8 cellular contexts compared by ENCODE assay signal in genomic region chr16:56989988-56990387, GRCh38. TPM values are rescaled to one million over a fixed set of nuclear protein-coding genes. Genes with fewer than 3 reads are reported as not detected.
DNase-seq lines count a peak whose midpoint lies in the region; ATAC-seq and TF ChIP-seq lines count a peak whose summit lies in the region.

No MANE protein-coding gene starts in this region.

- H3K4me1 Mint-ChIP-seq in progenitor cell of endocrine pancreas (ENCODE audit: low read depth), result no peaks in the 10 kb centered on the region

- H3K4me1 ChIP-seq in DND-41 (ENCODE audit: insufficient read depth, low read length), result peaks cover 18% of the 10 kb centered on the region
- H3K4me1 ChIP-seq in SJCRH30, result 0 out of 2 replicates have a peak, but pooled peaks cover 6% of the 10 kb centered on the region
- H3K4me1 ChIP-seq in esophagus muscularis mucosa, result peaks cover 39 to 62% (median 58%) of the 10 kb centered on the region in 4 donors

- H3K4me3 ChIP-seq in DND-41 (ENCODE audit: low read depth in 1 of 2, low read length in 2 of 2) (peak overlapping the region; percentile 45 to 80; a peak in 3 of 4 replicates), SJCRH30 (peak overlapping the region; percentile 61), esophagus muscularis mucosa (peak overlapping the region; percentile 77 to 97 (median 86))

- H3K27ac ChIP-seq in DND-41 (ENCODE audit: low read length), result peak overlapping the region; percentile 59; the same call in 1 of the 2 replicates
- H3K27ac ChIP-seq in SJCRH30, result no peak overlapping the region
- peak overlapping the region; percentile 69 to 90 (median 87) for H3K27ac ChIP-seq in esophagus muscularis mucosa (replicated peaks in 1 of 4)

- no peak for ATAC-seq in DND-41 (ENCODE audit: insufficient read depth, low read depth)
- no peak for ATAC-seq in HG03159 (IDR thresholded peaks at IDR 0.05; ENCODE audit: unreplicated experiment)
- ATAC-seq in HG02981 (IDR thresholded peaks at IDR 0.05; ENCODE audit: unreplicated experiment), result no peak

- H3K36me3 ChIP-seq in DND-41 (ENCODE audit: insufficient read depth, low read length) (no peaks in the 10 kb centered on the region), SJCRH30 (no peaks in the 10 kb centered on the region), esophagus muscularis mucosa (no peaks in the 10 kb centered on the region)

- H3K4me2 ChIP-seq in DND-41 (ENCODE audit: insufficient read depth, low read length), result peak overlapping the region; percentile 95

- no peaks in the 10 kb centered on the region for H3K36me3 Mint-ChIP-seq in progenitor cell of endocrine pancreas (ENCODE audit: insufficient read depth)

- H3K9me3 Mint-ChIP-seq in progenitor cell of endocrine pancreas (ENCODE audit: low read depth), result no peaks in the 10 kb centered on the region

- H3K4me3 Mint-ChIP-seq in progenitor cell of endocrine pancreas (ENCODE audit: low read depth), result peak overlapping the region; percentile 79

- no peak for TF ChIP-seq EP300 in esophagus muscularis mucosa (IDR thresholded peaks at IDR 0.05)

- H3K27ac Mint-ChIP-seq in progenitor cell of endocrine pancreas, result no peak overlapping the region

- DNase-seq in DND-41 (no peak), SJCRH30 (no peak), esophagus muscularis mucosa (ENCODE audit: extremely low spot score) (no peak), progenitor cell of endocrine pancreas (ENCODE audit: low spot score, unreplicated experiment) (no peak), kidney glomerular epithelial cell (lab: John Stamatoyannopoulos, UW) (no peak), NK-92 (lab: John Stamatoyannopoulos, UW; ENCODE audit: unreplicated experiment) (no peak)

- TF ChIP-seq CTCF in DND-41 (IDR thresholded peaks at IDR 0.05; ENCODE audit: borderline replicate concordance, extremely low read depth, low read length, poor library complexity, severe bottlenecking) (no peak), esophagus muscularis mucosa (IDR thresholded peaks at IDR 0.05) (no peak), progenitor cell of endocrine pancreas (IDR thresholded peaks at IDR 0.05; ENCODE audit: unreplicated experiment) (no peak)

- no peaks in the 10 kb centered on the region for H3K9me3 ChIP-seq in DND-41 (ENCODE audit: insufficient read depth, low read length, severe bottlenecking)
- H3K9me3 ChIP-seq in SJCRH30 (replicated peaks), result no peaks in the 10 kb centered on the region
- H3K9me3 ChIP-seq in esophagus muscularis mucosa, result no peaks in the 10 kb centered on the region

- no peaks in the 10 kb centered on the region for H4K20me1 ChIP-seq in DND-41 (ENCODE audit: insufficient read depth, low read length)

- peaks cover 84% of the 10 kb centered on the region for H3K27me3 Mint-ChIP-seq in progenitor cell of endocrine pancreas

- TF ChIP-seq POLR2A in esophagus muscularis mucosa (IDR thresholded peaks at IDR 0.05; ENCODE audit: low read depth), result no peak

- H2AFZ ChIP-seq in DND-41 (ENCODE audit: low read depth, low read length), result peak overlapping the region; percentile 87

- H3K27me3 ChIP-seq in DND-41 (ENCODE audit: insufficient read depth, low read length, poor library complexity), result no peaks in the 10 kb centered on the region
- H3K27me3 ChIP-seq in SJCRH30, result peaks cover 38% of the 10 kb centered on the region
- H3K27me3 ChIP-seq in esophagus muscularis mucosa, result no peaks in the 10 kb centered on the region

- peak overlapping the region; percentile 72 for H3K9ac ChIP-seq in DND-41 (ENCODE audit: low read depth, low read length)

- no peaks in the 10 kb centered on the region for H3K79me2 ChIP-seq in DND-41 (ENCODE audit: insufficient read depth, low read length)

- WGBS in esophagus muscularis mucosa, result 31% methylated on average over 7 of the region's 7 CpGs

- intact Hi-C loops in esophagus muscularis mucosa (cut with DNase I), result no loop called here

RNA-seq across cellular contexts. Expression of gene NLRC5, which starts 0.6 kb away (rescaled TPM):
- 1.5 and 2.9 TPM in 2 replicates for total RNA-seq in SJCRH30 (2014; rRNA removed; shearing (Covaris generic))
- 10 to 100 TPM; 14.4 to 22.5 (median 16.6) TPM for total RNA-seq in esophagus muscularis mucosa
- total RNA-seq in progenitor cell of endocrine pancreas, result not detected in 2 replicates

RNA-seq across cellular contexts. Expression of gene CETP, which starts 28.2 kb away (rescaled TPM):
- total RNA-seq in SJCRH30 (2014; rRNA removed; shearing (Covaris generic)), result 0.14 TPM in 1 of 2 replicates, not detected in the other
- total RNA-seq in esophagus muscularis mucosa (1 to 10 TPM in 1 of 4 donors, under 1 TPM in 2, not detected in 1; 0.19 to 1.2 (median 0.52) TPM), progenitor cell of endocrine pancreas (not detected in 2 replicates)

RNA-seq across cellular contexts. Expression of gene HERPUD1, which starts 58.0 kb away (rescaled TPM):
- total RNA-seq in SJCRH30 (2014; rRNA removed; shearing (Covaris generic)), result 69.5 and 103 TPM in 2 replicates
- total RNA-seq in esophagus muscularis mucosa, result 10 to 100 TPM; 64.0 to 99.7 (median 71.5) TPM
- 70.0 and 85.9 TPM in 2 replicates for total RNA-seq in progenitor cell of endocrine pancreas
